ENCODE assay signal across 15 cellular contexts in genomic region chr7:140260767-140261486, GRCh38.
DNase-seq lines count a peak whose midpoint lies in the region; TF ChIP-seq lines count a peak whose summit lies in the region.
"Had no signal": no experiment of that assay in that cellular context is flagged by ENCODE, and none has a peak within 500 bp of the region (broad histone marks: within the 10 kb centered on the region; RNA-seq: fewer than 3 reads in every experiment).

No MANE protein-coding gene starts in this region.

- no peaks in the 10 kb centered on the region for H3K27me3 ChIP-seq in colonic mucosa
- H3K27me3 ChIP-seq in tibial artery, result peaks cover 0 to 18% of the 10 kb centered on the region in 2 donors
- H3K27me3 ChIP-seq: thyroid gland had no signal

- DNase-seq in NCI-H1417 (lab: John Stamatoyannopoulos, UW) (peak; percentile 33 to 72 (median 62)), NCI-H1417 treated with DMSO at 0.1 percent for 48 hours (lab: John Stamatoyannopoulos, UW) (no peak), NCI-H146 treated with DMSO at 0.1 percent for 48 hours (lab: John Stamatoyannopoulos, UW; ENCODE audit: unreplicated experiment) (peak; percentile 80), colonic mucosa (peak; percentile 39), pons (ENCODE audit: low spot score) (peak; percentile 96), HuH-7.5 (ENCODE audit: low spot score) (no peak), tibial artery (no peak)
- no peak for DNase-seq in activated effector memory CD4-positive, alpha-beta T cell treated with Interleukin-2 at 50 U/mL for 16 hours
- DNase-seq: 8988T; activated CD4-positive, alpha-beta T cell treated with anti-CD3 and anti-CD28 coated beads for 48 hours; activated T-cell treated with anti-CD3 and anti-CD28 coated beads, Interleukin-2, amount 50 U/mL, for 72 hours; mammary epithelial cell; NCI-H1694 treated with DMSO at 0.1 percent for 48 hours; thyroid gland had no signal

- no peaks in the 10 kb centered on the region for H3K36me3 ChIP-seq in colonic mucosa
- no peaks in the 10 kb centered on the region for H3K36me3 ChIP-seq in tibial artery
- H3K36me3 ChIP-seq: thyroid gland had no signal

- peak overlapping the region in 1 of 2 donors; percentile 82 for H3K9ac ChIP-seq in colonic mucosa (ENCODE audit: low read depth in 2 of 2, low read length in 2 of 2)

- H3K27ac ChIP-seq in colonic mucosa (peak overlapping the region; percentile 64), tibial artery (no peak overlapping the region)
- H3K27ac ChIP-seq: coronary artery, thyroid gland had no signal

- intact Hi-C loops in colonic mucosa (cut with DNase I), result no loop called here
- intact Hi-C loops in tibial artery (cut with DNase I; ENCODE audit: low total_unique reads), result no loop called here

- H3K4me3 ChIP-seq in colonic mucosa (no peak overlapping the region), tibial artery (no peak overlapping the region)
- H3K4me3 ChIP-seq: coronary artery, thyroid gland had no signal

- H3K4me1 ChIP-seq in colonic mucosa, result peaks cover 8% of the 10 kb centered on the region
- H3K4me1 ChIP-seq in tibial artery, result peaks cover 0 to 7% (median 0%) of the 10 kb centered on the region in 4 donors
- H3K4me1 ChIP-seq: thyroid gland had no signal

- H3K9me3 ChIP-seq in colonic mucosa (no peaks in the 10 kb centered on the region), tibial artery (no peaks in the 10 kb centered on the region)
- H3K9me3 ChIP-seq: thyroid gland had no signal

- TF ChIP-seq CTCF in colonic mucosa (IDR thresholded peaks at IDR 0.05) (no peak), tibial artery (IDR thresholded peaks at IDR 0.05) (no peak)

Comparison
In these comparisons a context has a peak if more than half of its experiments do, and no peak if none do; other contexts are left out.
1. DNase-seq: peak in NCI-H1417 (3 of 3), NCI-H146 treated with DMSO at 0.1 percent for 48 hours (single experiment), colonic mucosa (single experiment) and pons (single experiment); none in NCI-H1417 treated with DMSO at 0.1 percent for 48 hours (single experiment), activated effector memory CD4-positive, alpha-beta T cell treated with Interleukin-2 at 50 U/mL for 16 hours (single experiment), HuH-7.5 (single experiment) and tibial artery (0 of 2).